7 cellular contexts compared by ENCODE assay signal in genomic region chr17:8122923-8123694, GRCh38. TPM values are rescaled to one million over a fixed set of nuclear protein-coding genes. Genes with fewer than 3 reads are reported as not detected.
A peak's percentile ranks its signal among the peaks of the same experiment; 100 is the strongest.
DNase-seq lines count a peak whose midpoint lies in the region; ATAC-seq and TF ChIP-seq lines count a peak whose summit lies in the region.
"Had no signal": no experiment of that assay in that cellular context is flagged by ENCODE, and none has a peak within 500 bp of the region (broad histone marks: within the 10 kb centered on the region; RNA-seq: fewer than 3 reads in every experiment).

No MANE protein-coding gene starts in this region.

- TF ChIP-seq POLR2A in testis (IDR thresholded peaks at IDR 0.05) = no peak

- no peak for TF ChIP-seq CTCF in testis (IDR thresholded peaks at IDR 0.05)

- H3K27me3 ChIP-seq in testis = no peaks in the 10 kb centered on the region

- no peaks in the 10 kb centered on the region for H3K9me3 Mint-ChIP-seq in T-helper 2 cell treated with Interferon-gamma antibody and Interleukin-4, amounts not matched to agents 5 μg/mL and 100 μg/mL, for 36 hours

- peak overlapping the region; percentile 91 for H3K4me3 Mint-ChIP-seq in T-helper 2 cell treated with Interferon-gamma antibody and Interleukin-4, amounts not matched to agents 5 μg/mL and 100 μg/mL, for 36 hours

- no peak for ATAC-seq in left ventricle myocardium superior

- no peaks in the 10 kb centered on the region for H3K9me3 ChIP-seq in testis

- DNase-seq in ELR (ENCODE audit: low read depth) = peak; percentile 56
- DNase-seq in T-helper 2 cell treated with Interferon-gamma antibody and Interleukin-4, amounts not matched to agents 5 μg/mL and 100 μg/mL, for 36 hours (ENCODE audit: low spot score) = peak; percentile 50
- DNase-seq in left ventricle myocardium superior = peak; percentile 66
- no peak for DNase-seq in testis
- DNase-seq in mesenteric fat pad (ENCODE audit: low spot score) = no peak
- no peak for DNase-seq in AML-193 (lab: John Stamatoyannopoulos, UW)

- peaks cover 2% of the 10 kb centered on the region for H3K36me3 Mint-ChIP-seq in T-helper 2 cell treated with Interferon-gamma antibody and Interleukin-4, amounts not matched to agents 5 μg/mL and 100 μg/mL, for 36 hours (ENCODE audit: low read depth)

- H3K27me3 Mint-ChIP-seq in T-helper 2 cell treated with Interferon-gamma antibody and Interleukin-4, amounts not matched to agents 5 μg/mL and 100 μg/mL, for 36 hours (ENCODE audit: low read depth) = peaks cover 55% of the 10 kb centered on the region

- no peak overlapping the region for H3K27ac ChIP-seq in testis

- H3K27ac Mint-ChIP-seq in T-helper 2 cell treated with Interferon-gamma antibody and Interleukin-4, amounts not matched to agents 5 μg/mL and 100 μg/mL, for 36 hours = peak overlapping the region; percentile 79

- H3K4me3 ChIP-seq in testis = peak overlapping the region; percentile 54 to 62

- no peaks in the 10 kb centered on the region for H3K36me3 ChIP-seq in testis (ENCODE audit: low read depth, missing control alignments)

- 0 to 1% methylated on average over 34 to 55 of the region's 55 CpGs for WGBS in testis, 2 donors

- peaks cover 48% of the 10 kb centered on the region for H3K4me1 ChIP-seq in testis

- intact Hi-C loops in left ventricle myocardium superior (cut with micrococcal nuclease) = no loop called here
- intact Hi-C loops in testis (cut with DNase I; ENCODE audit: low total_unique reads) = loop anchor here (10.0 kb wide), 1 partner anchor 62 kb away; no protein-coding TSS in a partner anchor

- peaks cover 65% of the 10 kb centered on the region for H3K4me1 Mint-ChIP-seq in T-helper 2 cell treated with Interferon-gamma antibody and Interleukin-4, amounts not matched to agents 5 μg/mL and 100 μg/mL, for 36 hours (ENCODE audit: low read depth)

RNA-seq across cellular contexts. Expression of gene HES7, which starts 0.8 kb away (rescaled TPM):
- total RNA-seq in left ventricle myocardium superior = not detected
- under 1 TPM in 1 of 2 donors, not detected in 1; 0.31 TPM for total RNA-seq in testis
- 0.25 TPM for polyA plus RNA-seq in testis (ENCODE audit: insufficient read depth, low read depth, low replicate concordance)
- total RNA-seq in mesenteric fat pad = not detected

RNA-seq across cellular contexts. Expression of gene ALOXE3, which starts 4.8 kb away (rescaled TPM):
- total RNA-seq in left ventricle myocardium superior (not detected), testis (1 to 10 TPM; 2.2 to 4.3 TPM), mesenteric fat pad (not detected)
- 2.7 TPM for polyA plus RNA-seq in testis (ENCODE audit: insufficient read depth, low read depth, low replicate concordance)

RNA-seq across cellular contexts. Expression of gene PER1, which starts 29.1 kb away (rescaled TPM):
- total RNA-seq in left ventricle myocardium superior (126 TPM), testis (100 to 1,000 TPM in 1 of 2 donors, 10 to 100 TPM in 1; 96.0 to 119 TPM), mesenteric fat pad (316 TPM)
- 55.1 TPM for polyA plus RNA-seq in testis (ENCODE audit: insufficient read depth, low read depth, low replicate concordance)

RNA-seq across cellular contexts. Expression of gene ALOX12B, which starts 35.6 kb away (rescaled TPM):
- total RNA-seq in left ventricle myocardium superior = not detected
- total RNA-seq in testis = under 1 TPM; 0.87 to 0.99 TPM
- polyA plus RNA-seq in testis (ENCODE audit: insufficient read depth, low read depth, low replicate concordance) = 1.1 TPM
- total RNA-seq in mesenteric fat pad = not detected
- total RNA-seq: temporal lobe had no signal

RNA-seq across cellular contexts. Expression of gene VAMP2, which starts 39.6 kb away (rescaled TPM):
- 62.3 TPM for total RNA-seq in left ventricle myocardium superior
- 10 to 100 TPM; 66.3 to 76.5 TPM for total RNA-seq in testis
- 116 TPM for polyA plus RNA-seq in testis (ENCODE audit: insufficient read depth, low read depth, low replicate concordance)
- 52.4 TPM for total RNA-seq in mesenteric fat pad

Comparison
In these comparisons a context has a peak if more than half of its experiments do, and no peak if none do; other contexts are left out.
1. DNase-seq: peak in ELR (single experiment), T-helper 2 cell treated with Interferon-gamma antibody and Interleukin-4, amounts not matched to agents 5 μg/mL and 100 μg/mL, for 36 hours (single experiment) and left ventricle myocardium superior (single experiment); none in testis (single experiment), mesenteric fat pad (single experiment) and AML-193 (0 of 2).